Comparison of ENCODE assay signal across 8 cellular contexts in genomic region chr5:123512631-123513461, GRCh38. TPM values are rescaled to one million over a fixed set of nuclear protein-coding genes. Genes with fewer than 3 reads are reported as not detected.
A peak's percentile ranks its signal among the peaks of the same experiment; 100 is the strongest.
DNase-seq lines count a peak whose midpoint lies in the region; ATAC-seq and TF ChIP-seq lines count a peak whose summit lies in the region.

No MANE protein-coding gene starts in this region.

- intact Hi-C loops in psoas muscle (cut with DNase I) = loop anchor here (2.0 to 10.0 kb wide), 3 partner anchors 88 to 102 kb away; partner anchors contain the start of gene CEP120 (in 2 of the 2)

- peaks cover 43% of the 10 kb centered on the region for H3K4me1 Mint-ChIP-seq in activated naive CD8-positive, alpha-beta T cell treated with anti-CD3 and anti-CD28 coated beads, Interleukin-2, amount 10 ng/mL, durations not matched to agents 7 days and 5 days

- peak overlapping the region; percentile 92 for H3K4me3 Mint-ChIP-seq in activated naive CD8-positive, alpha-beta T cell treated with anti-CD3 and anti-CD28 coated beads, Interleukin-2, amount 10 ng/mL, durations not matched to agents 7 days and 5 days

- H3K27me3 Mint-ChIP-seq in activated naive CD8-positive, alpha-beta T cell treated with anti-CD3 and anti-CD28 coated beads, Interleukin-2, amount 10 ng/mL, durations not matched to agents 7 days and 5 days = peaks cover 3% of the 10 kb centered on the region

- peaks cover 7% of the 10 kb centered on the region for H3K36me3 Mint-ChIP-seq in activated naive CD8-positive, alpha-beta T cell treated with anti-CD3 and anti-CD28 coated beads, Interleukin-2, amount 10 ng/mL, durations not matched to agents 7 days and 5 days

- peak overlapping the region; percentile 81 for H3K27ac Mint-ChIP-seq in activated naive CD8-positive, alpha-beta T cell treated with anti-CD3 and anti-CD28 coated beads, Interleukin-2, amount 10 ng/mL, durations not matched to agents 7 days and 5 days

- TF ChIP-seq CTCF in right atrium auricular region (IDR thresholded peaks at IDR 0.05) (no peak), psoas muscle (IDR thresholded peaks at IDR 0.05) (no peak)

- H3K27me3 ChIP-seq in right atrium auricular region (no peaks in the 10 kb centered on the region), psoas muscle (ENCODE audit: insufficient read depth in 3 of 3, low read length in 2 of 3) (no peaks in the 10 kb centered on the region)

- in situ Hi-C loops in ACHN (cut with HindIII; ENCODE audit: low pct_ligation_motif_present, low pct_unique_long_range_greater_than_20kb, low sequenced_read_pairs) = no loop called here
- in situ Hi-C loops in SK-MEL-5 (cut with HindIII; ENCODE audit: low pct_unique_long_range_greater_than_20kb, low sequenced_read_pairs) = no loop called here

- peak; percentile 28 for ATAC-seq in GM18870 (IDR thresholded peaks at IDR 0.05; ENCODE audit: unreplicated experiment)
- ATAC-seq in HG03159 (IDR thresholded peaks at IDR 0.05; ENCODE audit: unreplicated experiment) = peak; percentile 24
- ATAC-seq in activated naive CD8-positive, alpha-beta T cell treated with anti-CD3 and anti-CD28 coated beads, Interleukin-2, amount 10 ng/mL, durations not matched to agents 7 days and 5 days (ENCODE audit: low read depth) = peak; percentile 1
- ATAC-seq in psoas muscle = peak in 1 of 4 donors; percentile 1

- H3K9me3 Mint-ChIP-seq in activated naive CD8-positive, alpha-beta T cell treated with anti-CD3 and anti-CD28 coated beads, Interleukin-2, amount 10 ng/mL, durations not matched to agents 7 days and 5 days = no peaks in the 10 kb centered on the region

- H3K4me1 ChIP-seq in right atrium auricular region (peaks cover 0 to 22% of the 10 kb centered on the region in 2 donors), psoas muscle (peaks cover 6% of the 10 kb centered on the region)

- H3K36me3 ChIP-seq in right atrium auricular region (no peaks in the 10 kb centered on the region), psoas muscle (ENCODE audit: insufficient read depth in 1 of 2, low read depth in 1 of 2) (no peaks in the 10 kb centered on the region)

- peak overlapping the region; percentile 77 to 93 for H3K4me3 ChIP-seq in right atrium auricular region
- H3K4me3 ChIP-seq in psoas muscle = peak overlapping the region; percentile 88

- WGBS in psoas muscle, 3 donors = 0 to 1% (median 1%) methylated on average over 25 to 46 of the region's 46 CpGs

- peak; percentile 15 for DNase-seq in ACHN
- peak; percentile 21 for DNase-seq in SK-MEL-5 (ENCODE audit: low read depth, low spot score)
- DNase-seq in activated naive CD8-positive, alpha-beta T cell treated with anti-CD3 and anti-CD28 coated beads, Interleukin-2, amount 10 ng/mL, durations not matched to agents 7 days and 5 days = peak; percentile 60
- no peak for DNase-seq in right atrium auricular region (ENCODE audit: low spot score)
- peak; percentile 42 to 60 for DNase-seq in psoas muscle
- no peak for DNase-seq in midbrain (lab: John Stamatoyannopoulos, UW)

- peak overlapping the region; percentile 89 to 91 for H3K27ac ChIP-seq in right atrium auricular region
- H3K27ac ChIP-seq in psoas muscle = peak overlapping the region; percentile 91

- H3K9me3 ChIP-seq in right atrium auricular region (no peaks in the 10 kb centered on the region), psoas muscle (no peaks in the 10 kb centered on the region)

- POLR2A ChIA-PET in activated naive CD8-positive, alpha-beta T cell treated with anti-CD3 and anti-CD28 coated beads, Interleukin-2, amount 10 ng/mL, durations not matched to agents 7 days and 5 days (lab: Charles Lee) = interaction anchor here (1.6 to 6.9 kb wide), 2 partner anchors 37 to 90 kb away, joined by 5 to 67 read pairs; partner anchors contain the start of gene CEP120

RNA-seq across cellular contexts. Expression of gene CSNK1G3, which starts 0.9 kb away (rescaled TPM):
- total RNA-seq in SK-MEL-5 (2014; rRNA removed; shearing (Covaris generic)) = 46.5 and 47.5 TPM in 2 replicates
- 20.4 and 29.0 TPM in 2 replicates for polyA plus RNA-seq in SK-MEL-5 (2015; cell fraction: cytosol; rRNA removed)
- polyA plus RNA-seq in SK-MEL-5 (2015; cell fraction: nucleus; rRNA removed) = 15.9 and 17.2 TPM in 2 replicates
- 10 to 100 TPM; 53.4 to 60.3 TPM for total RNA-seq in activated naive CD8-positive, alpha-beta T cell treated with anti-CD3 and anti-CD28 coated beads, Interleukin-2, amount 10 ng/mL, durations not matched to agents 7 days and 5 days
- total RNA-seq in right atrium auricular region (10 to 100 TPM; 28.1 to 28.9 TPM), psoas muscle (10 to 100 TPM; 11.3 to 19.4 (median 16.2) TPM)
- polyA plus RNA-seq in psoas muscle = 1 to 10 TPM; 3.8 to 7.5 (median 5.0) TPM

Comparison
In these comparisons a context has a peak if more than half of its experiments do, and no peak if none do; other contexts are left out.
1. DNase-seq: peak in ACHN (single experiment), SK-MEL-5 (single experiment), activated naive CD8-positive, alpha-beta T cell treated with anti-CD3 and anti-CD28 coated beads, Interleukin-2, amount 10 ng/mL, durations not matched to agents 7 days and 5 days (single experiment) and psoas muscle (2 of 2); none in right atrium auricular region (single experiment) and midbrain (single experiment).